In genomic region chr16:68022728-68023537, GRCh38 we compare ENCODE assay signal across 8 cellular contexts. TPM values are rescaled to one million over a fixed set of nuclear protein-coding genes. Genes with fewer than 3 reads are reported as not detected.
DNase-seq lines count a peak whose midpoint lies in the region; ATAC-seq, FAIRE-seq and TF ChIP-seq lines count a peak whose summit lies in the region.

DDX28 (minus strand) TSS chr16:68023232; CDS start chr16:68023202, 30 bp downstream.
DUS2 (plus strand) TSS chr16:68023284; CDS start chr16:68038024, 14,740 bp downstream.

- peak; percentile 76 for ATAC-seq in GM19023 (IDR thresholded peaks at IDR 0.05; ENCODE audit: unreplicated experiment)
- peak; percentile 84 for ATAC-seq in HG03354 (IDR thresholded peaks at IDR 0.05; ENCODE audit: poor library complexity, severe bottlenecking, unreplicated experiment)

- peaks cover 0 to 2% of the 10 kb centered on the region in 2 donors for H3K36me3 ChIP-seq in kidney (ENCODE audit: control insufficient read depth in 1 of 2, insufficient read depth in 2 of 2, low read length in 2 of 2)

- TF ChIP-seq CTCF in AG09319 (IDR thresholded peaks at IDR 0.05; ENCODE audit: low read depth, low read length) (no peak), kidney (IDR thresholded peaks at IDR 0.05; ENCODE audit: borderline replicate concordance, extremely low read depth, insufficient read depth) (no peak)

- peak within 1 kb of the TSS; percentile 39 to 63 for H3K27ac ChIP-seq in kidney (ENCODE audit: low read depth in 2 of 2, low read length in 2 of 2)

- intact Hi-C loops in kidney (cut with DNase I), result no loop called here

- peaks cover 6 to 14% of the 10 kb centered on the region in 2 donors for H3K4me1 ChIP-seq in kidney (ENCODE audit: control insufficient read depth in 1 of 2, insufficient read depth in 1 of 2, low read depth in 1 of 2, low read length in 2 of 2)

- peak within 1 kb of the TSS; percentile 82 to 89 for H3K4me3 ChIP-seq in kidney (ENCODE audit: low read length in 2 of 2)

- peak; percentile 64 for DNase-seq in AG09319 (ENCODE audit: extremely low read depth, low read depth)
- peak; percentile 80 for DNase-seq in NCI-H510A treated with DMSO at 0.1 percent for 48 hours (lab: John Stamatoyannopoulos, UW)
- DNase-seq in activated CD4-positive, alpha-beta T cell treated with anti-CD3 and anti-CD28 coated beads for 1 hour, result peak; percentile 94
- DNase-seq in cerebellar cortex (ENCODE audit: low spot score), result peak; percentile 88
- DNase-seq in kidney, result peak; percentile 96
- peak; percentile 91 to 98 (median 92) for DNase-seq in stimulated activated CD4-positive, alpha-beta T cell treated with anti-CD3 and anti-CD28 coated beads, Interleukin-12 subunit alpha, Interleukin-12 subunit beta, amount 100 ng/mL, for 48 hours (ENCODE audit: low read depth in 2 of 3, low spot score in 1 of 3)

- peak within 1 kb of the TSS; percentile 79 to 86 for H3K9ac ChIP-seq in kidney (ENCODE audit: low read length in 2 of 2)

- FAIRE-seq in kidney (lab: Jason Lieb, UNC), result no peak

- no peaks in the 10 kb centered on the region for H3K9me3 ChIP-seq in kidney (ENCODE audit: control insufficient read depth in 1 of 2, low read length in 2 of 2)

RNA-seq across cellular contexts. Expression of gene DDX28, which starts in this region (rescaled TPM):
- 10.6 TPM for total RNA-seq in kidney
- polyA plus RNA-seq in kidney (ENCODE audit: insufficient read depth, low read depth, low replicate concordance), result 13.1 TPM

RNA-seq across cellular contexts. Expression of gene DUS2, which starts in this region (rescaled TPM):
- total RNA-seq in kidney, result 12.5 TPM
- 12.1 TPM for polyA plus RNA-seq in kidney (ENCODE audit: insufficient read depth, low read depth, low replicate concordance)

Comparison
In these comparisons a context has a peak if more than half of its experiments do, and no peak if none do; other contexts are left out.
1. Peak in every context shown above with its lines: DNase-seq, ATAC-seq, H3K4me3 ChIP-seq and H3K27ac ChIP-seq.